ENCODE assay signal across 19 cellular contexts in genomic region chr6:10332121-10332520, GRCh38.
DNase-seq lines count a peak whose midpoint lies in the region; ATAC-seq, FAIRE-seq and TF ChIP-seq lines count a peak whose summit lies in the region.
"Had no signal": no experiment of that assay in that cellular context is flagged by ENCODE, and none has a peak within 500 bp of the region (broad histone marks: within the 10 kb centered on the region; RNA-seq: fewer than 3 reads in every experiment).

No MANE protein-coding gene starts in this region.

- peak; percentile 3 for DNase-seq in activated effector memory CD4-positive, alpha-beta T cell treated with anti-CD3 and anti-CD28 coated beads, Interleukin-2, amount 50 U/mL, for 16 hours
- DNase-seq in activated effector memory CD4-positive, alpha-beta T cell treated with Interleukin-2 at 50 U/mL for 16 hours = no peak
- DNase-seq in M059J (ENCODE audit: low read depth) = peak; percentile 26
- DNase-seq in bronchial epithelial cell (ENCODE audit: low read depth) = peak; percentile 42
- peak; percentile 39 to 75 for DNase-seq in trophoblast cell
- DNase-seq in AML-193 (lab: John Stamatoyannopoulos, UW) = no peak
- no peak for DNase-seq in NCI-H1092 treated with DMSO at 0.1 percent for 48 hours (lab: John Stamatoyannopoulos, UW)
- DNase-seq: 8988T; BE2C; C1 segment of cervical spinal cord; CD4-positive, alpha-beta T cell; GF-D8; HCEC 1CT; HFFc6 had no signal

- H2BK12ac ChIP-seq in trophoblast cell (ENCODE audit: low read length) = no peak overlapping the region

- no peak overlapping the region for H2BK5ac ChIP-seq in trophoblast cell (ENCODE audit: low read depth, low read length, poor library complexity)

- no peak for ATAC-seq in HG02840 (IDR thresholded peaks at IDR 0.05; ENCODE audit: low FRiP score, unreplicated experiment)
- ATAC-seq: GM23338 had no signal

- no peak overlapping the region for H4K91ac ChIP-seq in trophoblast cell (ENCODE audit: low read depth, low read length)

- no peak for FAIRE-seq in bronchial epithelial cell (lab: Jason Lieb, UNC)
- FAIRE-seq: D721Med, H54 had no signal

- H3K27me3 ChIP-seq in bronchial epithelial cell (ENCODE audit: control insufficient read depth, insufficient read depth, low read length) = no peaks in the 10 kb centered on the region
- H3K27me3 ChIP-seq in trophoblast cell (ENCODE audit: insufficient read depth, low read length) = no peaks in the 10 kb centered on the region
- H3K27me3 ChIP-seq: BE2C had no signal

- no peak overlapping the region for H2AK5ac ChIP-seq in trophoblast cell (ENCODE audit: low read length)

- peaks cover 1% of the 10 kb centered on the region for H3K9me3 ChIP-seq in trophoblast cell (ENCODE audit: insufficient read depth, low read depth, low read length)
- H3K9me3 ChIP-seq: BE2C, Caco-2 had no signal

- no peak overlapping the region for H2BK120ac ChIP-seq in trophoblast cell (ENCODE audit: insufficient read depth, low read length, poor library complexity)

- H3K4me2 ChIP-seq in trophoblast cell (ENCODE audit: low read length) = no peak overlapping the region
- H3K4me2 ChIP-seq: GM23338 had no signal

- no peak overlapping the region for H4K8ac ChIP-seq in trophoblast cell (ENCODE audit: low read depth, low read length)

- no peak for TF ChIP-seq CTCF in bronchial epithelial cell (IDR thresholded peaks at IDR 0.05; ENCODE audit: insufficient read depth, low read length, severe bottlenecking)

- no peak overlapping the region for H3K4ac ChIP-seq in trophoblast cell (ENCODE audit: low read depth, low read length)

- H3K18ac ChIP-seq in trophoblast cell (ENCODE audit: low read length) = no peak overlapping the region

- WGBS in trophoblast cell (ENCODE audit: extremely low coverage, insufficient coverage, insufficient read length) = no CpG with 5 or more reads among the region's 4 CpGs

- H4K12ac ChIP-seq in trophoblast cell (ENCODE audit: low read depth, low read length) = no peak overlapping the region

- no peak overlapping the region for H3K23ac ChIP-seq in trophoblast cell (ENCODE audit: low read length)

- H3K79me1 ChIP-seq in trophoblast cell (ENCODE audit: low read length) = peaks cover 2% of the 10 kb centered on the region

- H3K4me3 ChIP-seq in bronchial epithelial cell (ENCODE audit: low read depth, low read length) = no peak overlapping the region
- no peak overlapping the region for H3K4me3 ChIP-seq in trophoblast cell (ENCODE audit: low read depth, low read length)
- H3K4me3 ChIP-seq: GM23338 had no signal

- no peak overlapping the region for H3K9ac ChIP-seq in trophoblast cell (ENCODE audit: low read length)

- no peak overlapping the region for H3K14ac ChIP-seq in trophoblast cell (ENCODE audit: low read length)

- H3K36me3 ChIP-seq in bronchial epithelial cell (ENCODE audit: control insufficient read depth, insufficient read depth, low read length) (no peaks in the 10 kb centered on the region), trophoblast cell (ENCODE audit: control insufficient read depth in 1 of 2, insufficient read depth in 2 of 2, low read length in 2 of 2) (no peaks in the 10 kb centered on the region)
- H3K36me3 ChIP-seq: BE2C had no signal

- no peaks in the 10 kb centered on the region for H3K79me2 ChIP-seq in trophoblast cell (ENCODE audit: control insufficient read depth, insufficient read depth, low read length, poor library complexity)

- H3K4me1 ChIP-seq in trophoblast cell (ENCODE audit: control insufficient read depth in 1 of 2, insufficient read depth in 2 of 2, low read length in 2 of 2) = peaks cover 0 to 3% of the 10 kb centered on the region in 2 experiments
- H3K4me1 ChIP-seq: BE2C had no signal

- no peak overlapping the region for H2AFZ ChIP-seq in trophoblast cell (ENCODE audit: insufficient read depth, low read length, poor library complexity)

- H3K27ac ChIP-seq in trophoblast cell (ENCODE audit: low read depth, low read length) = no peak overlapping the region

Comparison
In these comparisons a context has a peak if more than half of its experiments do, and no peak if none do; other contexts are left out.
1. DNase-seq: peak in activated effector memory CD4-positive, alpha-beta T cell treated with anti-CD3 and anti-CD28 coated beads, Interleukin-2, amount 50 U/mL, for 16 hours (single experiment), M059J (single experiment), bronchial epithelial cell (single experiment) and trophoblast cell (2 of 2); none in activated effector memory CD4-positive, alpha-beta T cell treated with Interleukin-2 at 50 U/mL for 16 hours (single experiment), AML-193 (0 of 2) and NCI-H1092 treated with DMSO at 0.1 percent for 48 hours (single experiment).